9 cellular contexts compared by ENCODE assay signal in genomic region chr21:14751602-14752001, GRCh38.
"Had no signal": no experiment of that assay in that cellular context is flagged by ENCODE, and none has a peak within 500 bp of the region (broad histone marks: within the 10 kb centered on the region; RNA-seq: fewer than 3 reads in every experiment).

No MANE protein-coding gene starts in this region.

- DNase-seq: H9, HCEC 1CT, KG1 had no signal

- FAIRE-seq: H1, H54, HepG2 had no signal

- ATAC-seq: GM23338, HepG2 had no signal

- H3K4me3 Mint-ChIP-seq: GM23338, H9 had no signal

- H3K4me2 ChIP-seq: GM23338 had no signal

- H3K9me3 Mint-ChIP-seq: GM23338 had no signal

- H3K27ac Mint-ChIP-seq: IgD-negative memory B cell had no signal

- H3K4me1 Mint-ChIP-seq: GM23338 had no signal

- H3K27ac ChIP-seq: HL-60 had no signal

- H3K4me3 ChIP-seq: GM23338 had no signal
